18 cellular contexts compared by ENCODE assay signal in genomic region chr14:104942586-104942985, GRCh38. TPM values are rescaled to one million over a fixed set of nuclear protein-coding genes. Genes with fewer than 3 reads are reported as not detected.
"Had no signal": no experiment of that assay in that cellular context is flagged by ENCODE, and none has a peak within 500 bp of the region (broad histone marks: within the 10 kb centered on the region; RNA-seq: fewer than 3 reads in every experiment).

No MANE protein-coding gene starts in this region.

- H3K4me1 Mint-ChIP-seq: naive B cell had no signal

- H3K4me1 ChIP-seq: colonic mucosa, foreskin keratinocyte, left lung had no signal

- H3K27ac Mint-ChIP-seq: naive B cell had no signal

- H3K27me3 ChIP-seq: colonic mucosa, foreskin keratinocyte had no signal

- ATAC-seq: foreskin keratinocyte, heart left ventricle, left lung had no signal

- H3K36me3 ChIP-seq: colonic mucosa, heart left ventricle, left lung, neutrophil had no signal

- H3K9me3 ChIP-seq: colonic mucosa, heart left ventricle, left lung, neutrophil had no signal

- H3K27ac ChIP-seq: colonic mucosa, foreskin keratinocyte, heart left ventricle, left lung, neutrophil had no signal

- H3K9me3 Mint-ChIP-seq: naive B cell had no signal

- H3K27me3 Mint-ChIP-seq: naive B cell had no signal

- H3K4me3 ChIP-seq: colonic mucosa, heart left ventricle, left lung had no signal

- H3K36me3 Mint-ChIP-seq: naive B cell had no signal

- DNase-seq: cerebellar nuclear complex; colonic mucosa; dermis blood vessel endothelial cell; erythroblast; foreskin keratinocyte; hypothalamus; mesendoderm; naive B cell; small intestine; stimulated activated CD4-positive, alpha-beta T cell treated with anti-CD3 and anti-CD28 coated beads, Interleukin-2, amount 100 ng/mL, for 48 hours; stimulated activated naive CD4-positive, alpha-beta T cell treated with Interleukin-2 at 50 U/mL for 16 hours; trophoblast cell had no signal

- H3K4me3 Mint-ChIP-seq: naive B cell had no signal

RNA-seq across cellular contexts. Expression of gene PLD4, which starts 17.9 kb away (rescaled TPM):
- total RNA-seq: foreskin keratinocyte, lung microvascular endothelial cell, osteoblast had no signal
- polyA plus RNA-seq: neural cell had no signal
